8 cellular contexts compared by ENCODE assay signal in genomic region chr6:32952817-32953739, GRCh38. TPM values are rescaled to one million over a fixed set of nuclear protein-coding genes. Genes with fewer than 3 reads are reported as not detected.
A peak's percentile ranks its signal among the peaks of the same experiment; 100 is the strongest.
DNase-seq lines count a peak whose midpoint lies in the region; ATAC-seq and FAIRE-seq lines count a peak whose summit lies in the region.

Gene HLA-DMA, minus strand, starts transcription at chr6:32953097. Its CDS starts 61 bp downstream, at chr6:32953036.

- H3K4me1 ChIP-seq in esophagus (ENCODE audit: control insufficient read depth in 2 of 2, insufficient read depth in 2 of 2, low read length in 1 of 2) (no peaks in the 10 kb centered on the region), muscle layer of duodenum (ENCODE audit: control insufficient read depth in 1 of 2, insufficient read depth in 2 of 2, low read length in 2 of 2) (no peaks in the 10 kb centered on the region)

- peak; percentile 83 for ATAC-seq in HG03378 (IDR thresholded peaks at IDR 0.05; ENCODE audit: unreplicated experiment)
- ATAC-seq in activated T-cell treated with anti-CD3 and anti-CD28 coated beads, Interleukin-2, amount 50 U/mL, for 4 hours: peak; percentile 97

- 26 to 37% methylated on average over 10 of the region's 10 CpGs for WGBS in esophagus, 2 donors

- H3K4me3 ChIP-seq in esophagus (ENCODE audit: low read depth in 1 of 2, low read length in 2 of 2) (peak within 1 kb of the TSS in 1 of 2 donors; percentile 27), muscle layer of duodenum (ENCODE audit: low read depth in 1 of 2, low read length in 2 of 2) (peak within 1 kb of the TSS; percentile 46 to 70)

- peak within 1 kb of the TSS; percentile 50 to 83 for H3K27ac ChIP-seq in esophagus (ENCODE audit: low read depth in 2 of 2, low read length in 1 of 2)
- H3K27ac ChIP-seq in muscle layer of duodenum (ENCODE audit: low read length): peak within 1 kb of the TSS; percentile 90
- H3K27ac ChIP-seq in substantia nigra (ENCODE audit: low read depth, low read length, poor library complexity, severe bottlenecking): peak within 1 kb of the TSS; percentile 67

- H3K9me3 ChIP-seq in esophagus (ENCODE audit: control insufficient read depth in 2 of 2, insufficient read depth in 1 of 2, low read depth in 1 of 2, low read length in 1 of 2): no peaks in the 10 kb centered on the region
- H3K9me3 ChIP-seq in muscle layer of duodenum (ENCODE audit: control insufficient read depth in 1 of 2, low read length in 2 of 2): no peaks in the 10 kb centered on the region

- no peaks in the 10 kb centered on the region for H3K9me3 Mint-ChIP-seq in activated T-cell treated with anti-CD3 and anti-CD28 coated beads, Interleukin-2, amount 50 U/mL, for 4 hours

- H3K36me3 ChIP-seq in esophagus (ENCODE audit: control insufficient read depth in 2 of 2, insufficient read depth in 2 of 2, low read length in 1 of 2) (peaks cover 0 to 5% of the 10 kb centered on the region in 2 donors), muscle layer of duodenum (ENCODE audit: control insufficient read depth in 1 of 2, insufficient read depth in 2 of 2, low read length in 2 of 2) (no peaks in the 10 kb centered on the region)

- H3K4me1 Mint-ChIP-seq in activated T-cell treated with anti-CD3 and anti-CD28 coated beads, Interleukin-2, amount 50 U/mL, for 4 hours (ENCODE audit: low read depth): peaks cover 64% of the 10 kb centered on the region

- peaks cover 2% of the 10 kb centered on the region for H3K36me3 Mint-ChIP-seq in activated T-cell treated with anti-CD3 and anti-CD28 coated beads, Interleukin-2, amount 50 U/mL, for 4 hours (ENCODE audit: insufficient read depth)

- H3K4me3 Mint-ChIP-seq in activated T-cell treated with anti-CD3 and anti-CD28 coated beads, Interleukin-2, amount 50 U/mL, for 4 hours: peak within 1 kb of the TSS; percentile 79

- no peaks in the 10 kb centered on the region for H3K27me3 Mint-ChIP-seq in activated T-cell treated with anti-CD3 and anti-CD28 coated beads, Interleukin-2, amount 50 U/mL, for 4 hours (ENCODE audit: low read depth)

- DNase-seq in COLO668 (lab: John Stamatoyannopoulos, UW; ENCODE audit: unreplicated experiment) (peak; percentile 26), GM19239 (ENCODE audit: insufficient read length, low spot score) (no peak), OCI-M1 (lab: John Stamatoyannopoulos, UW) (peak; percentile 98), substantia nigra (lab: John Stamatoyannopoulos, UW) (peak in 43 of 49 donors; percentile 24 to 85 (median 63))
- DNase-seq in activated T-cell treated with anti-CD3 and anti-CD28 coated beads, Interleukin-2, amount 50 U/mL, for 4 hours: peak; percentile 68

- FAIRE-seq in GM19239 (lab: Jason Lieb, UNC): peak; percentile 99

- no peaks in the 10 kb centered on the region for H3K27me3 ChIP-seq in esophagus (ENCODE audit: control insufficient read depth in 1 of 2, insufficient read depth in 2 of 2, low read length in 2 of 2)
- H3K27me3 ChIP-seq in muscle layer of duodenum (ENCODE audit: low read depth, low read length): no peaks in the 10 kb centered on the region

RNA-seq across cellular contexts. Expression of gene HLA-DMA, which starts in this region (rescaled TPM):
- total RNA-seq in activated T-cell treated with anti-CD3 and anti-CD28 coated beads, Interleukin-2, amount 50 U/mL, for 4 hours: 1 to 10 TPM; 4.3 to 6.4 (median 5.5) TPM
- polyA plus RNA-seq in esophagus: 10 to 100 TPM; 11.3 to 14.4 TPM
